Comparison of ENCODE assay signal across 8 cellular contexts in the genomic region with DNA sequence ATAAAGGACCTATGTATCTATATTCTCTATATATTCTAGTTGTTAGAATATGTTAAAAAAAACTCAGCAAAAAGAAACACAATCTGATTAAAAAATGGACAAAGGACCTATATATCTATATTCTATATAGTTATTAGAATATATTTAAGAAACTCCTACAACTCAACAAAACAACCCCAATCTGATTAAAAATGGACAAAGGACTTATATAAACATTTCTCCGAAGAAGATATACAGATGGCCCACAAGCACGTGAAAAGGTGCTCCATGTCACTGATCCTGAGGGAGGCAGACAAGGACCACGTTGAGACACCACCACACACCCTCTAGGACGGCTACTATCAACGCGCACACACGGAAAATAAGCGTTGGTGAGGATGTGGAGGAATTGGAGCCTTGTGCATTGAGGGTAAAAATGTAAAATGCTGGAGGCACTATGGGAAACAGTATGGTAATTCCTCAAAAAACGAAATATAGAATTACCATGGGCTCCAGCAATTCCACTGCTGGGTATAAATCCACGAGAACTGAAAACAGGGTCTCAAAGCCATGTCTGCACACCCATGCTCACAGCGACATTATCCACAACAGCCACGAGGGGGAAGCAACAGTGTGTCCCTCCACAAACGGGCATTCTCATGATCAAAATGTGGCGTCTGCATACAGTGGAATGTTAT. TPM values are rescaled to one million over a fixed set of nuclear protein-coding genes. Genes with fewer than 3 reads are reported as not detected.
A peak's percentile ranks its signal among the peaks of the same experiment; 100 is the strongest.
DNase-seq lines count a peak whose midpoint lies in the region; ATAC-seq, FAIRE-seq and TF ChIP-seq lines count a peak whose summit lies in the region.

No MANE protein-coding gene starts in this region.

- H3K9me3 ChIP-seq in uterus = no peaks in the 10 kb centered on the region

- TF ChIP-seq POLR2A in uterus (IDR thresholded peaks at IDR 0.05) = no peak

- no peaks in the 10 kb centered on the region for H3K27me3 ChIP-seq in uterus

- H3K27ac ChIP-seq in uterus = no peak overlapping the region

- no peak overlapping the region for H3K4me3 Mint-ChIP-seq in activated naive CD8-positive, alpha-beta T cell treated with anti-CD3 and anti-CD28 coated beads for 36 hours

- peak; percentile 69 to 79 (median 74) for TF ChIP-seq CTCF in uterus (IDR thresholded peaks at IDR 0.05)

- DNase-seq in COR-L47 (lab: John Stamatoyannopoulos, UW) (peak; percentile 76), HTR-8/SVneo (ENCODE audit: insufficient read length, low spot score) (peak; percentile 69), SHP77 treated with DMSO at 0.1 percent for 48 hours (lab: John Stamatoyannopoulos, UW) (peak; percentile 49), Right ventricle myocardium inferior (ENCODE audit: missing footprints) (no peak), posterior vena cava (ENCODE audit: low spot score) (peak; percentile 88), uterus (peak; percentile 67)
- peak; percentile 50 for DNase-seq in activated naive CD8-positive, alpha-beta T cell treated with anti-CD3 and anti-CD28 coated beads for 36 hours

- H3K4me1 ChIP-seq in uterus = no peaks in the 10 kb centered on the region

- ATAC-seq in Right ventricle myocardium inferior (peak; percentile 93), GM19351 (IDR thresholded peaks at IDR 0.05; ENCODE audit: unreplicated experiment) (no peak)

- intact Hi-C loops in Right ventricle myocardium inferior (cut with DNase I) (loop anchor here (1.0 to 10.0 kb wide), 3 partner anchors 152 to 240 kb away; partner anchors contain the start of genes MAPK1 and PPM1F), posterior vena cava (cut with DNase I) (loop anchor here (1.0 to 5.0 kb wide), 3 partner anchors 54 to 229 kb away; no protein-coding TSS in a partner anchor), uterus (cut with DNase I; ENCODE audit: low total_unique reads) (loop anchor here (5.0 kb wide), 1 partner anchor 239 kb away; the partner anchor contains the start of gene PPM1F)

- H3K4me3 ChIP-seq in uterus = no peak overlapping the region

- no peaks in the 10 kb centered on the region for H3K27me3 Mint-ChIP-seq in activated naive CD8-positive, alpha-beta T cell treated with anti-CD3 and anti-CD28 coated beads for 36 hours

- no peak overlapping the region for H3K27ac Mint-ChIP-seq in activated naive CD8-positive, alpha-beta T cell treated with anti-CD3 and anti-CD28 coated beads for 36 hours

- no peaks in the 10 kb centered on the region for H3K36me3 ChIP-seq in uterus

- peaks cover 10% of the 10 kb centered on the region for H3K4me1 Mint-ChIP-seq in activated naive CD8-positive, alpha-beta T cell treated with anti-CD3 and anti-CD28 coated beads for 36 hours

- no peaks in the 10 kb centered on the region for H3K9me3 Mint-ChIP-seq in activated naive CD8-positive, alpha-beta T cell treated with anti-CD3 and anti-CD28 coated beads for 36 hours

- no peaks in the 10 kb centered on the region for H3K36me3 Mint-ChIP-seq in activated naive CD8-positive, alpha-beta T cell treated with anti-CD3 and anti-CD28 coated beads for 36 hours

- FAIRE-seq in HTR-8/SVneo (lab: Jason Lieb, UNC) = no peak

RNA-seq across cellular contexts. Expression of gene YPEL1, which starts 22.7 kb away (rescaled TPM):
- under 1 TPM; 0.60 to 0.72 TPM for total RNA-seq in activated naive CD8-positive, alpha-beta T cell treated with anti-CD3 and anti-CD28 coated beads for 36 hours
- total RNA-seq in Right ventricle myocardium inferior (4.4 TPM), posterior vena cava (1 to 10 TPM; 1.2 to 1.8 TPM), uterus (10 to 100 TPM in 1 of 4 donors, 1 to 10 TPM in 3; 2.3 to 13.7 (median 7.6) TPM)

RNA-seq across cellular contexts. Expression of gene PPIL2, which starts 47.1 kb away (rescaled TPM):
- 10 to 100 TPM; 41.6 to 43.8 TPM for total RNA-seq in activated naive CD8-positive, alpha-beta T cell treated with anti-CD3 and anti-CD28 coated beads for 36 hours
- total RNA-seq in Right ventricle myocardium inferior (24.5 TPM), posterior vena cava (10 to 100 TPM; 28.9 to 29.5 TPM), uterus (10 to 100 TPM in 2 of 4 donors, 1 to 10 TPM in 2; 5.6 to 37.9 (median 15.3) TPM)
